11 cellular contexts compared by ENCODE assay signal in genomic region chr3:1404270-1404669, GRCh38.
DNase-seq lines count a peak whose midpoint lies in the region; ATAC-seq and TF ChIP-seq lines count a peak whose summit lies in the region.
"Had no signal": no experiment of that assay in that cellular context is flagged by ENCODE, and none has a peak within 500 bp of the region (broad histone marks: within the 10 kb centered on the region; RNA-seq: fewer than 3 reads in every experiment).

No MANE protein-coding gene starts in this region.

- intact Hi-C loops in gastrocnemius medialis (cut with DNase I; ENCODE audit: low total_unique reads), result no loop called here

- no peaks in the 10 kb centered on the region for H3K27me3 ChIP-seq in gastrocnemius medialis

- TF ChIP-seq CTCF in retinal pigment epithelial cell (conservative IDR thresholded peaks at IDR 0.05; ENCODE audit: low read depth, low read length) (no peak), gastrocnemius medialis (IDR thresholded peaks at IDR 0.05 in 4 of 5, conservative IDR thresholded peaks at IDR 0.05 in 1 of 5) (no peak)

- TF ChIP-seq POLR2A in gastrocnemius medialis (IDR thresholded peaks at IDR 0.05), result no peak

- no peaks in the 10 kb centered on the region for H3K36me3 ChIP-seq in gastrocnemius medialis

- no peak overlapping the region for H3K4me3 ChIP-seq in retinal pigment epithelial cell (ENCODE audit: low read length)
- no peak overlapping the region for H3K4me3 ChIP-seq in gastrocnemius medialis

- no peaks in the 10 kb centered on the region for H3K9me3 ChIP-seq in gastrocnemius medialis

- DNase-seq in NCI-H1417 (lab: John Stamatoyannopoulos, UW), result peak in 2 of 3 experiments; percentile 0 to 56
- no peak for DNase-seq in NCI-H1417 treated with DMSO at 0.1 percent for 48 hours (lab: John Stamatoyannopoulos, UW)
- peak; percentile 63 for DNase-seq in NCI-H774 (lab: John Stamatoyannopoulos, UW)
- peak; percentile 21 for DNase-seq in iris pigment epithelial cell (ENCODE audit: low read depth)
- DNase-seq in retinal pigment epithelial cell (ENCODE audit: low read depth), result peak; percentile 98
- no peak for DNase-seq in NK-92 (lab: John Stamatoyannopoulos, UW; ENCODE audit: unreplicated experiment)
- no peak for DNase-seq in gastrocnemius medialis
- DNase-seq: glutamatergic neuron, left ventricle myocardium superior, NCI-H187 had no signal

- no peak for ATAC-seq in GM21825 (IDR thresholded peaks at IDR 0.05; ENCODE audit: unreplicated experiment)
- no peak for ATAC-seq in gastrocnemius medialis
- ATAC-seq: left ventricle myocardium superior had no signal

- H3K4me1 ChIP-seq in gastrocnemius medialis, result no peaks in the 10 kb centered on the region

- no peak overlapping the region for H3K27ac ChIP-seq in gastrocnemius medialis

- in situ Hi-C loops in gastrocnemius medialis (cut with MboI; ENCODE audit: low sequenced_read_pairs in 4 of 4), result no loop called here

Comparison
In these comparisons a context has a peak if more than half of its experiments do, and no peak if none do; other contexts are left out.
1. DNase-seq: peak in NCI-H1417 (2 of 3), NCI-H774 (single experiment), iris pigment epithelial cell (single experiment) and retinal pigment epithelial cell (single experiment); none in NCI-H1417 treated with DMSO at 0.1 percent for 48 hours (single experiment), NK-92 (single experiment) and gastrocnemius medialis (0 of 2).